8 cellular contexts compared by ENCODE assay signal in genomic region chr16:85461814-85462404, GRCh38.
DNase-seq lines count a peak whose midpoint lies in the region; ATAC-seq and TF ChIP-seq lines count a peak whose summit lies in the region.

No MANE protein-coding gene starts in this region.

- H3K9me3 Mint-ChIP-seq in activated T-cell treated with anti-CD3 and anti-CD28 coated beads, Interleukin-2, amount 50 U/mL, for 72 hours: no peaks in the 10 kb centered on the region
- H3K9me3 Mint-ChIP-seq in activated CD4-positive, alpha-beta T cell treated with anti-CD3 and anti-CD28 coated beads, Interleukin-2, amount 10 ng/mL, durations not matched to agents 7 days and 5 days: no peaks in the 10 kb centered on the region

- H3K9me3 ChIP-seq in cardiac muscle cell (ENCODE audit: low read depth): no peaks in the 10 kb centered on the region

- no peaks in the 10 kb centered on the region for H3K36me3 Mint-ChIP-seq in activated T-cell treated with anti-CD3 and anti-CD28 coated beads, Interleukin-2, amount 50 U/mL, for 72 hours (ENCODE audit: insufficient read depth in 2 of 2)
- no peaks in the 10 kb centered on the region for H3K36me3 Mint-ChIP-seq in activated CD4-positive, alpha-beta T cell treated with anti-CD3 and anti-CD28 coated beads, Interleukin-2, amount 10 ng/mL, durations not matched to agents 7 days and 5 days (ENCODE audit: low read depth)

- intact Hi-C loops in sciatic nerve (cut with DNase I): no loop called here

- peaks cover 31% of the 10 kb centered on the region for H3K27me3 Mint-ChIP-seq in activated T-cell treated with anti-CD3 and anti-CD28 coated beads, Interleukin-2, amount 50 U/mL, for 72 hours (ENCODE audit: low read depth)
- H3K27me3 Mint-ChIP-seq in activated CD4-positive, alpha-beta T cell treated with anti-CD3 and anti-CD28 coated beads, Interleukin-2, amount 10 ng/mL, durations not matched to agents 7 days and 5 days: peaks cover 35% of the 10 kb centered on the region

- H3K27me3 ChIP-seq in cardiac muscle cell: no peaks in the 10 kb centered on the region

- H3K27ac ChIP-seq in cardiac muscle cell: peak overlapping the region; percentile 97

- no peaks in the 10 kb centered on the region for H3K36me3 ChIP-seq in cardiac muscle cell

- H3K4me3 Mint-ChIP-seq in activated T-cell treated with anti-CD3 and anti-CD28 coated beads, Interleukin-2, amount 50 U/mL, for 72 hours: peak overlapping the region; percentile 83 to 85
- H3K4me3 Mint-ChIP-seq in activated CD4-positive, alpha-beta T cell treated with anti-CD3 and anti-CD28 coated beads, Interleukin-2, amount 10 ng/mL, durations not matched to agents 7 days and 5 days: no peak overlapping the region

- CTCF ChIA-PET in activated CD4-positive, alpha-beta T cell treated with anti-CD3 and anti-CD28 coated beads, Interleukin-2, amount 10 ng/mL, durations not matched to agents 7 days and 5 days (lab: Charles Lee): interaction anchor here (0.5 to 1.6 kb wide), 3 partner anchors 10 to 40 kb away, joined by 3 to 5 read pairs (median 4); no protein-coding TSS in a partner anchor

- no peak overlapping the region for H3K27ac Mint-ChIP-seq in activated T-cell treated with anti-CD3 and anti-CD28 coated beads, Interleukin-2, amount 50 U/mL, for 72 hours
- H3K27ac Mint-ChIP-seq in activated CD4-positive, alpha-beta T cell treated with anti-CD3 and anti-CD28 coated beads, Interleukin-2, amount 10 ng/mL, durations not matched to agents 7 days and 5 days: no peak overlapping the region

- no peak for TF ChIP-seq CTCF in cardiac muscle cell (IDR thresholded peaks at IDR 0.05; ENCODE audit: low read depth, low read length)

- POLR2A ChIA-PET in activated CD4-positive, alpha-beta T cell treated with anti-CD3 and anti-CD28 coated beads, Interleukin-2, amount 10 ng/mL, durations not matched to agents 7 days and 5 days (lab: Charles Lee): interaction anchor here (0.6 kb wide), 1 partner anchor 220 kb away, joined by 3 read pairs; no protein-coding TSS in a partner anchor

- H3K4me1 ChIP-seq in cardiac muscle cell (ENCODE audit: low read depth): peaks cover 78% of the 10 kb centered on the region

- peak overlapping the region; percentile 19 for H3K4me3 ChIP-seq in cardiac muscle cell

- peaks cover 11% of the 10 kb centered on the region for H3K4me1 Mint-ChIP-seq in activated T-cell treated with anti-CD3 and anti-CD28 coated beads, Interleukin-2, amount 50 U/mL, for 72 hours (ENCODE audit: low read depth)
- H3K4me1 Mint-ChIP-seq in activated CD4-positive, alpha-beta T cell treated with anti-CD3 and anti-CD28 coated beads, Interleukin-2, amount 10 ng/mL, durations not matched to agents 7 days and 5 days: peaks cover 2% of the 10 kb centered on the region

- ATAC-seq in activated T-cell treated with anti-CD3 and anti-CD28 coated beads, Interleukin-2, amount 50 U/mL, for 72 hours (replicated peaks in 1 of 2): peak; percentile 32 to 44
- peak; percentile 34 for ATAC-seq in sciatic nerve
- no peak for ATAC-seq in HG03135 (IDR thresholded peaks at IDR 0.05; ENCODE audit: unreplicated experiment)

- DNase-seq in activated T-cell treated with anti-CD3 and anti-CD28 coated beads, Interleukin-2, amount 50 U/mL, for 72 hours: no peak
- no peak for DNase-seq in activated T-cell treated with anti-CD3 and anti-CD28 coated beads for 4 hours
- DNase-seq in OCI-M1 (lab: John Stamatoyannopoulos, UW): peak; percentile 61
- peak; percentile 61 to 95 for DNase-seq in cardiac muscle cell (ENCODE audit: low read depth in 1 of 2, low spot score in 1 of 2)
- DNase-seq in sciatic nerve (ENCODE audit: low spot score): no peak
- no peak for DNase-seq in cerebellar nuclear complex (lab: John Stamatoyannopoulos, UW)
- no peak for DNase-seq in activated CD4-positive, alpha-beta T cell treated with anti-CD3 and anti-CD28 coated beads, Interleukin-2, amount 10 ng/mL, durations not matched to agents 7 days and 5 days

Comparison
In these comparisons a context has a peak if more than half of its experiments do, and no peak if none do; other contexts are left out.
1. DNase-seq: peak in OCI-M1 (single experiment) and cardiac muscle cell (2 of 2); none in activated T-cell treated with anti-CD3 and anti-CD28 coated beads, Interleukin-2, amount 50 U/mL, for 72 hours (0 of 2), activated T-cell treated with anti-CD3 and anti-CD28 coated beads for 4 hours (single experiment), sciatic nerve (single experiment), cerebellar nuclear complex (0 of 2) and activated CD4-positive, alpha-beta T cell treated with anti-CD3 and anti-CD28 coated beads, Interleukin-2, amount 10 ng/mL, durations not matched to agents 7 days and 5 days (single experiment).